ENCODE assay signal across 9 cellular contexts in genomic region chr10:23314835-23315239, GRCh38. TPM values are rescaled to one million over a fixed set of nuclear protein-coding genes. Genes with fewer than 3 reads are reported as not detected.
DNase-seq lines count a peak whose midpoint lies in the region; ATAC-seq, FAIRE-seq and TF ChIP-seq lines count a peak whose summit lies in the region.
"Had no signal": no experiment of that assay in that cellular context is flagged by ENCODE, and none has a peak within 500 bp of the region (broad histone marks: within the 10 kb centered on the region; RNA-seq: fewer than 3 reads in every experiment).

No MANE protein-coding gene starts in this region.

- CTCF ChIA-PET in IMR-90 (lab: Yijun Ruan, JAX): interaction anchor here (0.6 to 1.6 kb wide), 12 partner anchors 30 to 389 kb away, joined by 3 to 15 read pairs (median 4); partner anchors contain the start of gene C10orf67

- POLR2A ChIA-PET in IMR-90 (lab: Charles Lee; ENCODE audit: unreplicated experiment): no interaction called here

- peak; percentile 87 for FAIRE-seq in G401.6 (lab: Jason Lieb, UNC)

- H2AK9ac ChIP-seq in IMR-90 (replicated peaks; ENCODE audit: low read depth, low read length, poor library complexity): no peak overlapping the region

- H3K18ac ChIP-seq in IMR-90 (ENCODE audit: low read depth, low read length): no peak overlapping the region

- in situ Hi-C loops in IMR-90 (cut with MboI; ENCODE audit: low sequenced_read_pairs): loop anchor here (5.0 to 25.0 kb wide), 3 partner anchors 217 to 1197 kb away; no protein-coding TSS in a partner anchor
- in situ Hi-C loops in brain microvascular endothelial cell (cut with HindIII; ENCODE audit: low pct_ligation_motif_present, low sequenced_read_pairs): loop anchor here (25.0 kb wide), 1 partner anchor 222 kb away; no protein-coding TSS in a partner anchor

- H4K8ac ChIP-seq in IMR-90 (ENCODE audit: low read depth in 2 of 2, low read length in 2 of 2): no peak overlapping the region

- dilution Hi-C loops in IMR-90 (cut with HindIII; ENCODE audit: low sequenced_read_pairs, unreplicated experiment): no loop called here

- no peak overlapping the region for H4K5ac ChIP-seq in IMR-90 (ENCODE audit: low read depth, low read length)

- no peak overlapping the region for H4K91ac ChIP-seq in IMR-90 (ENCODE audit: insufficient read depth, low read depth, low read length)

- H2BK15ac ChIP-seq in IMR-90 (ENCODE audit: low read depth, low read length): no peak overlapping the region

- no peak overlapping the region for H3K4me2 ChIP-seq in IMR-90 (ENCODE audit: low read depth, low read length)

- no peak overlapping the region for H3K14ac ChIP-seq in IMR-90 (replicated peaks; ENCODE audit: low read depth, low read length)

- no peak overlapping the region for H3K9ac ChIP-seq in IMR-90 (ENCODE audit: low read depth, low read length)

- no peaks in the 10 kb centered on the region for H3K9me3 Mint-ChIP-seq in immature natural killer cell

- H3K4me1 Mint-ChIP-seq in immature natural killer cell: no peaks in the 10 kb centered on the region

- H2AK5ac ChIP-seq in IMR-90 (ENCODE audit: low read depth, low read length): no peak overlapping the region

- no CpG with 5 or more reads among the region's 3 CpGs for WGBS in IMR-90 (ENCODE audit: extremely low coverage in 2 of 2, insufficient read length in 1 of 2), 2 experiments

- DNase-seq in A172 (ENCODE audit: low spot score) (peak; percentile 88), IMR-90 (peak; percentile 88), RPMI8226 (peak; percentile 74), brain microvascular endothelial cell (peak; percentile 75), immature natural killer cell (peak; percentile 34 to 53 (median 43))
- peak; percentile 76 for DNase-seq in stimulated activated CD4-positive, alpha-beta T cell treated with anti-CD3 and anti-CD28 coated beads, Interleukin-4, amount 100 ng/mL, for 24 hours

- H3K36me3 Mint-ChIP-seq in immature natural killer cell: no peaks in the 10 kb centered on the region

- no peaks in the 10 kb centered on the region for H4K20me1 ChIP-seq in IMR-90 (ENCODE audit: insufficient read depth, low read length)

- no peak overlapping the region for H2BK5ac ChIP-seq in IMR-90 (ENCODE audit: low read depth, low read length, poor library complexity, severe bottlenecking)

- H3K27ac ChIP-seq in IMR-90 (ENCODE audit: insufficient read depth, low read length): no peak overlapping the region
- no peak overlapping the region for H3K27ac ChIP-seq in brain microvascular endothelial cell
- H3K27ac ChIP-seq: HL-60 had no signal

- no peak overlapping the region for H3K27ac Mint-ChIP-seq in immature natural killer cell

- H3K4me3 Mint-ChIP-seq in immature natural killer cell: no peak overlapping the region

- no peak for TF ChIP-seq POLR2A in IMR-90 (IDR thresholded peaks at IDR 0.05; ENCODE audit: low read depth, low read length)

- no peak overlapping the region for H3K23ac ChIP-seq in IMR-90 (ENCODE audit: low read depth, low read length)

- peak; percentile 87 for TF ChIP-seq RAD21 in IMR-90 (IDR thresholded peaks at IDR 0.05; ENCODE audit: low read length)

- peaks cover 4% of the 10 kb centered on the region; the same call in 1 of the 2 replicates for H3K9me3 ChIP-seq in IMR-90 (ENCODE audit: control insufficient read depth, insufficient read depth, low read length)

- H3K27me3 Mint-ChIP-seq in immature natural killer cell (ENCODE audit: low read depth in 3 of 3): peaks cover 0 to 5% (median 2%) of the 10 kb centered on the region in 3 donors

- peaks cover 6% of the 10 kb centered on the region; the same call in 1 of the 2 replicates for H3K4me1 ChIP-seq in IMR-90 (ENCODE audit: control insufficient read depth, insufficient read depth, low read length)

- H3K56ac ChIP-seq in IMR-90 (ENCODE audit: extremely low read depth, insufficient read depth, low read length): no peak overlapping the region

- no peak overlapping the region for H2BK120ac ChIP-seq in IMR-90 (ENCODE audit: low read depth, low read length)

- peak; percentile 76 for ATAC-seq in IMR-90 (ENCODE audit: low read depth)
- no peak for ATAC-seq in HG03108 (IDR thresholded peaks at IDR 0.05; ENCODE audit: unreplicated experiment)

- intact Hi-C loops in IMR-90 (cut with micrococcal nuclease): loop anchor here (1.0 kb wide), 3 partner anchors 210 to 388 kb away; no protein-coding TSS in a partner anchor

- peak; percentile 80 for TF ChIP-seq CTCF in IMR-90 (conservative IDR thresholded peaks at IDR 0.05; ENCODE audit: low read depth, low read length)
- TF ChIP-seq CTCF in brain microvascular endothelial cell (IDR thresholded peaks at IDR 0.05; ENCODE audit: low read depth, low read length, missing control alignments): peak; percentile 58

- H2AFZ ChIP-seq in IMR-90 (replicated peaks; ENCODE audit: low read length, poor library complexity): no peak overlapping the region

- H2BK20ac ChIP-seq in IMR-90 (ENCODE audit: low read depth, low read length): no peak overlapping the region

- H3K27me3 ChIP-seq in IMR-90 (ENCODE audit: control insufficient read depth, insufficient read depth, low read length) (no peaks in the 10 kb centered on the region; the same call in 1 of the 2 replicates), brain microvascular endothelial cell (replicated peaks) (no peaks in the 10 kb centered on the region)

- no peak overlapping the region for H3K4me3 ChIP-seq in IMR-90 (ENCODE audit: insufficient read depth, low read depth, low read length)
- H3K4me3 ChIP-seq in brain microvascular endothelial cell (ENCODE audit: low read depth, low read length): no peak overlapping the region

- H3K4ac ChIP-seq in IMR-90 (ENCODE audit: low read depth, low read length): no peak overlapping the region

- H3K79me1 ChIP-seq in IMR-90 (ENCODE audit: low read depth in 1 of 2, low read length in 2 of 2): no peaks in the 10 kb centered on the region

- H3K36me3 ChIP-seq in IMR-90 (ENCODE audit: control insufficient read depth, insufficient read depth, low read length) (no peaks in the 10 kb centered on the region), brain microvascular endothelial cell (replicated peaks) (no peaks in the 10 kb centered on the region)

- no TSS peak for BruUV-seq in IMR-90 (replicated peaks; lab: Mats Ljungman, UMichigan)

- no peaks in the 10 kb centered on the region for H3K9me1 ChIP-seq in IMR-90 (ENCODE audit: insufficient read depth, low read length)

TF ChIP-seq in IMR-90, 13 proteins besides CTCF, POLR2A, EP300 and RAD21:
- TF ChIP-seq CHD1 (IDR thresholded peaks at IDR 0.05; ENCODE audit: low read depth, low read length) (no peak), SMC3 (IDR thresholded peaks at IDR 0.05; ENCODE audit: low read depth, low read length) (peak; percentile 91)

RNA-seq across cellular contexts. Expression of gene C10orf67, which starts 29.8 kb away (rescaled TPM):
- 1.0 TPM in 1 of 2 replicates, not detected in the other for total RNA-seq in A172 (2014; rRNA removed; shearing (Covaris generic))
- 0.18 and 0.28 TPM in 2 replicates for total RNA-seq in IMR-90 (2012; rRNA removed)
- polyA plus RNA-seq in IMR-90 (2012; rRNA removed) (0.14 and 0.15 TPM in 2 replicates), immature natural killer cell (not detected)
- polyA plus RNA-seq in IMR-90 (2012; cell fraction: cytosol; rRNA removed): 0.03 and 0.07 TPM in 2 replicates
- polyA plus RNA-seq in IMR-90 (2012; cell fraction: nucleus; rRNA removed; ENCODE audit: low replicate concordance): 0.20 and 0.47 TPM in 2 replicates
